Comparison of ENCODE assay signal across 1 cellular context in the genomic region with DNA sequence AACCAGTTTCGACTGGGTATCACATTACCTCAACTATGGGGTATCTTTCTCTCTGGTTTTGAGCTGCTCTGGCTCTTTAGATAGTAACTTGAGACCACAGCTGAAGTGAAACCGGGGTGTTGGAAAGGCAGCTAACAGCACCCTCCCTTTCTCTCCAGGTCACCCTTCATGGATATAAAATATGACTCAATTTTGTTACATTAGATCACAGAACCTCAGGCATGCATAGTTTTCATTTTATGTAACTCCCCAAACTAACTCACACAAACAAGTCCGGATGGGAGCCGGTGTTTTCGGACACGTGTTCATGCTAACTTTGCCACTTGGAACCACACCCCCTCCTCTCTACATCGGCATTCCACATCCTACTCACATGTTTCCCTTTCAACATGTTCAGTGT.
TF ChIP-seq lines count a peak whose summit lies in the region.

No MANE protein-coding gene starts in this region.

TF ChIP-seq in A549, 52 proteins besides CTCF, POLR2A, EP300 and RAD21 (continued from another document):
- TF ChIP-seq, protein P1, sequence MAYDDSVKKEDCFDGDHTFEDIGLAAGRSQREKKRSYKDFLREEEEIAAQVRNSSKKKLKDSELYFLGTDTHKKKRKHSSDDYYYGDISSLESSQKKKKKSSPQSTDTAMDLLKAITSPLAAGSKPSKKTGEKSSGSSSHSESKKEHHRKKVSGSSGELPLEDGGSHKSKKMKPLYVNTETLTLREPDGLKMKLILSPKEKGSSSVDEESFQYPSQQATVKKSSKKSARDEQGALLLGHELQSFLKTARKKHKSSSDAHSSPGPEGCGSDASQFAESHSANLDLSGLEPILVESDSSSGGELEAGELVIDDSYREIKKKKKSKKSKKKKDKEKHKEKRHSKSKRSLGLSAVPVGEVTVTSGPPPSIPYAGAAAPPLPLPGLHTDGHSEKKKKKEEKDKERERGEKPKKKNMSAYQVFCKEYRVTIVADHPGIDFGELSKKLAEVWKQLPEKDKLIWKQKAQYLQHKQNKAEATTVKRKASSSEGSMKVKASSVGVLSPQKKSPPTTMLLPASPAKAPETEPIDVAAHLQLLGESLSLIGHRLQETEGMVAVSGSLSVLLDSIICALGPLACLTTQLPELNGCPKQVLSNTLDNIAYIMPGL (CRISPR knock-in tag; IDR thresholded peaks at IDR 0.05; ENCODE audit: borderline replicate concordance): no peak
- no peak for TF ChIP-seq MAFK (IDR thresholded peaks at IDR 0.05; ENCODE audit: partially characterized antibody)
- TF ChIP-seq, protein P2, sequence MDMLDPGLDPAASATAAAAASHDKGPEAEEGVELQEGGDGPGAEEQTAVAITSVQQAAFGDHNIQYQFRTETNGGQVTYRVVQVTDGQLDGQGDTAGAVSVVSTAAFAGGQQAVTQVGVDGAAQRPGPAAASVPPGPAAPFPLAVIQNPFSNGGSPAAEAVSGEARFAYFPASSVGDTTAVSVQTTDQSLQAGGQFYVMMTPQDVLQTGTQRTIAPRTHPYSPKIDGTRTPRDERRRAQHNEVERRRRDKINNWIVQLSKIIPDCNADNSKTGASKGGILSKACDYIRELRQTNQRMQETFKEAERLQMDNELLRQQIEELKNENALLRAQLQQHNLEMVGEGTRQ (IDR thresholded peaks at IDR 0.05): no peak
- no peak for TF ChIP-seq CHD4 (IDR thresholded peaks at IDR 0.05; ENCODE audit: borderline replicate concordance)
- TF ChIP-seq, protein P3, sequence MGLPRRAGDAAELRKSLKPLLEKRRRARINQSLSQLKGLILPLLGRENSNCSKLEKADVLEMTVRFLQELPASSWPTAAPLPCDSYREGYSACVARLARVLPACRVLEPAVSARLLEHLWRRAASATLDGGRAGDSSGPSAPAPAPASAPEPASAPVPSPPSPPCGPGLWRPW (IDR thresholded peaks at IDR 0.05): no peak
TF ChIP-seq in A549: peak in this region for 0.
